9 cellular contexts compared by ENCODE assay signal in the genomic region with DNA sequence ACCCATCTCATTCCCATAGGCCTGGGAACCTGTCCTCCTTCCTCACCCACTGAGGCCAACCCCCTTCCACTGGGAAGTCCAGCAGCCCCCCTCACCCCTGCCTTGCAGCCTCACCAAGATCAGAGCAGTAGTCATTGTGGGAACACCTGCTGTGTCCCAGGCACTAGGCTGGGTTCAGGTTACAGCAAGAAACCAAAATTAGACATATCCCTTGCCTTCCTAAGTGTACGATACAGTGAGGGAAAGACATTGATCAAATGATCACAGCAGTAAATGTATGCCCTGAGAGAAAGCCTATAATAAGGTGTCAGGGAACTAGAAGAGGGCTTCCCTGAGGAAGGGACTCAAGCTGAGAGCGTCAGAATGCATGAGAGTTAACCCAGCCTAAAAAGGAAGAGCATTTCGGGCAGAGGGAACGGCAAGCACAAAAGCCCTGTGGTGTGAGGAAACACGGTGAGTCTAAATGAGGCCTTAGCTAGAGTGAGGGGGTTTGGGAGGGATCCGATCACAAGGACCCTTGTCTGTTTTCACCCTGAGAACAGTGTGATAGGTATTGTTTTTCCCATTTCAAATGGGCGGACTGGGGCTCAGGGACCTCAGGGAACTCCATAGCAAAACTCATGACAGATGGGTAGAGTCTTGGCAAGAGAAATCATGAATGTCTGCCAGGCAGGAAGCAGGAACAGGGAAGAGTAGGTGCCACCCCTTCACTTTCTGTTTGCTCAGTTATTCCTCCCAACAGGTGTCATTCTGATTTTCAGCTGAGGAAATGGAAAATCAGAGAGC. TPM values are rescaled to one million over a fixed set of nuclear protein-coding genes. Genes with fewer than 3 reads are reported as not detected.
A peak's percentile ranks its signal among the peaks of the same experiment; 100 is the strongest.
DNase-seq lines count a peak whose midpoint lies in the region; ATAC-seq and TF ChIP-seq lines count a peak whose summit lies in the region.
"Had no signal": no experiment of that assay in that cellular context is flagged by ENCODE, and none has a peak within 500 bp of the region (broad histone marks: within the 10 kb centered on the region; RNA-seq: fewer than 3 reads in every experiment).

No MANE protein-coding gene starts in this region.

- intact Hi-C loops in Right ventricle myocardium superior (cut with DNase I) = no loop called here
- intact Hi-C loops in Right ventricle myocardium inferior (cut with DNase I) = no loop called here
- intact Hi-C loops in activated T-helper 1 cell treated with anti-CD3 and anti-CD28 coated beads, Interleukin-12 subunit alpha, Interleukin-12 subunit beta, Interleukin-2, Interleukin-4 antibody, amounts not matched to agents 30 ng/mL and 10 ng/mL and 1 ng/mL, durations not matched to agents 14 hours and 24 hours and 36 hours (cut with micrococcal nuclease) = loop anchor here (1.0 kb wide), 3 partner anchors 10 to 33 kb away; no protein-coding TSS in a partner anchor
- intact Hi-C loops in vagina (cut with DNase I) = no loop called here

- TF ChIP-seq CTCF in vagina (IDR thresholded peaks at IDR 0.05) (no peak), progenitor cell of endocrine pancreas (IDR thresholded peaks at IDR 0.05; ENCODE audit: unreplicated experiment) (no peak)

- peak overlapping the region; percentile 94 for H3K27ac Mint-ChIP-seq in activated T-helper 1 cell treated with anti-CD3 and anti-CD28 coated beads, Interleukin-12 subunit alpha, Interleukin-12 subunit beta, Interleukin-2, Interleukin-4 antibody, amounts not matched to agents 30 ng/mL and 10 ng/mL and 1 ng/mL, durations not matched to agents 14 hours and 24 hours and 36 hours
- H3K27ac Mint-ChIP-seq in progenitor cell of endocrine pancreas = no peak overlapping the region

- H3K4me3 ChIP-seq in vagina = no peak overlapping the region

- DNase-seq in Right ventricle myocardium superior (no peak), Right ventricle myocardium inferior (ENCODE audit: missing footprints) (no peak), mucosa of gallbladder (ENCODE audit: low spot score) (peak; percentile 59), vagina (ENCODE audit: extremely low spot score in 2 of 2) (no peak), progenitor cell of endocrine pancreas (ENCODE audit: low spot score, unreplicated experiment) (no peak)
- no peak for DNase-seq in activated T-helper 1 cell treated with anti-CD3 and anti-CD28 coated beads, Interleukin-12 subunit alpha, Interleukin-12 subunit beta, Interleukin-2, Interleukin-4 antibody, amounts not matched to agents 30 ng/mL and 10 ng/mL and 1 ng/mL, durations not matched to agents 14 hours and 24 hours and 36 hours (ENCODE audit: low spot score)
- DNase-seq: left ventricle myocardium superior had no signal

- H3K9me3 ChIP-seq in vagina = no peaks in the 10 kb centered on the region

- peaks cover 2% of the 10 kb centered on the region for H3K36me3 Mint-ChIP-seq in activated T-helper 1 cell treated with anti-CD3 and anti-CD28 coated beads, Interleukin-12 subunit alpha, Interleukin-12 subunit beta, Interleukin-2, Interleukin-4 antibody, amounts not matched to agents 30 ng/mL and 10 ng/mL and 1 ng/mL, durations not matched to agents 14 hours and 24 hours and 36 hours (ENCODE audit: low read depth)
- H3K36me3 Mint-ChIP-seq in progenitor cell of endocrine pancreas (ENCODE audit: insufficient read depth) = no peaks in the 10 kb centered on the region

- no peaks in the 10 kb centered on the region for H3K27me3 ChIP-seq in vagina

- TF ChIP-seq POLR2A in vagina (IDR thresholded peaks at IDR 0.05) = no peak

- H3K4me1 Mint-ChIP-seq in activated T-helper 1 cell treated with anti-CD3 and anti-CD28 coated beads, Interleukin-12 subunit alpha, Interleukin-12 subunit beta, Interleukin-2, Interleukin-4 antibody, amounts not matched to agents 30 ng/mL and 10 ng/mL and 1 ng/mL, durations not matched to agents 14 hours and 24 hours and 36 hours (ENCODE audit: low read depth) = peaks cover 85% of the 10 kb centered on the region
- peaks cover 1% of the 10 kb centered on the region for H3K4me1 Mint-ChIP-seq in progenitor cell of endocrine pancreas (ENCODE audit: low read depth)

- no peaks in the 10 kb centered on the region for H3K36me3 ChIP-seq in vagina

- no peaks in the 10 kb centered on the region for H3K27me3 Mint-ChIP-seq in activated T-helper 1 cell treated with anti-CD3 and anti-CD28 coated beads, Interleukin-12 subunit alpha, Interleukin-12 subunit beta, Interleukin-2, Interleukin-4 antibody, amounts not matched to agents 30 ng/mL and 10 ng/mL and 1 ng/mL, durations not matched to agents 14 hours and 24 hours and 36 hours (ENCODE audit: insufficient read depth)
- peaks cover 4% of the 10 kb centered on the region for H3K27me3 Mint-ChIP-seq in progenitor cell of endocrine pancreas

- H3K4me3 Mint-ChIP-seq in activated T-helper 1 cell treated with anti-CD3 and anti-CD28 coated beads, Interleukin-12 subunit alpha, Interleukin-12 subunit beta, Interleukin-2, Interleukin-4 antibody, amounts not matched to agents 30 ng/mL and 10 ng/mL and 1 ng/mL, durations not matched to agents 14 hours and 24 hours and 36 hours = peak overlapping the region; percentile 16
- no peak overlapping the region for H3K4me3 Mint-ChIP-seq in progenitor cell of endocrine pancreas (ENCODE audit: low read depth)

- H3K4me1 ChIP-seq in vagina = peaks cover 52% of the 10 kb centered on the region

- ATAC-seq in Right ventricle myocardium superior (ENCODE audit: poor library complexity) = peak; percentile 32
- ATAC-seq in Right ventricle myocardium inferior = no peak
- no peak for ATAC-seq in SK-N-SH treated with all-trans-retinoic acid at 6 μM for 48 hours
- no peak for ATAC-seq in HG02588 (IDR thresholded peaks at IDR 0.05; ENCODE audit: unreplicated experiment)

- H3K9me3 Mint-ChIP-seq in activated T-helper 1 cell treated with anti-CD3 and anti-CD28 coated beads, Interleukin-12 subunit alpha, Interleukin-12 subunit beta, Interleukin-2, Interleukin-4 antibody, amounts not matched to agents 30 ng/mL and 10 ng/mL and 1 ng/mL, durations not matched to agents 14 hours and 24 hours and 36 hours = no peaks in the 10 kb centered on the region
- no peaks in the 10 kb centered on the region for H3K9me3 Mint-ChIP-seq in progenitor cell of endocrine pancreas (ENCODE audit: low read depth)

- peak overlapping the region; percentile 52 for H3K27ac ChIP-seq in vagina

TF ChIP-seq in SK-N-SH treated with all-trans-retinoic acid at 6 μM for 48 hours, 23 proteins besides CTCF, POLR2A, EP300 and RAD21 (continues in another document):
- no peak for TF ChIP-seq CSDC2 (CRISPR knock-in tag; IDR thresholded peaks at IDR 0.05)
- TF ChIP-seq ZNF70 (CRISPR knock-in tag; IDR thresholded peaks at IDR 0.05) = no peak
- no peak for TF ChIP-seq ZC3H10 (CRISPR knock-in tag; IDR thresholded peaks at IDR 0.05)
- TF ChIP-seq, protein P1, sequence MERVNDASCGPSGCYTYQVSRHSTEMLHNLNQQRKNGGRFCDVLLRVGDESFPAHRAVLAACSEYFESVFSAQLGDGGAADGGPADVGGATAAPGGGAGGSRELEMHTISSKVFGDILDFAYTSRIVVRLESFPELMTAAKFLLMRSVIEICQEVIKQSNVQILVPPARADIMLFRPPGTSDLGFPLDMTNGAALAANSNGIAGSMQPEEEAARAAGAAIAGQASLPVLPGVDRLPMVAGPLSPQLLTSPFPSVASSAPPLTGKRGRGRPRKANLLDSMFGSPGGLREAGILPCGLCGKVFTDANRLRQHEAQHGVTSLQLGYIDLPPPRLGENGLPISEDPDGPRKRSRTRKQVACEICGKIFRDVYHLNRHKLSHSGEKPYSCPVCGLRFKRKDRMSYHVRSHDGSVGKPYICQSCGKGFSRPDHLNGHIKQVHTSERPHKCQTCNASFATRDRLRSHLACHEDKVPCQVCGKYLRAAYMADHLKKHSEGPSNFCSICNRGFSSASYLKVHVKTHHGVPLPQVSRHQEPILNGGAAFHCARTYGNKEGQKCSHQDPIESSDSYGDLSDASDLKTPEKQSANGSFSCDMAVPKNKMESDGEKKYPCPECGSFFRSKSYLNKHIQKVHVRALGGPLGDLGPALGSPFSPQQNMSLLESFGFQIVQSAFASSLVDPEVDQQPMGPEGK (CRISPR knock-in tag; IDR thresholded peaks at IDR 0.05; ENCODE audit: borderline replicate concordance) = no peak
- no peak for TF ChIP-seq ZFP30 (CRISPR knock-in tag; IDR thresholded peaks at IDR 0.05)
- TF ChIP-seq ZNF8 (CRISPR knock-in tag; IDR thresholded peaks at IDR 0.05) = no peak
- TF ChIP-seq OSR1 (CRISPR knock-in tag; IDR thresholded peaks at IDR 0.05) = no peak
- TF ChIP-seq TCF4 (CRISPR knock-in tag; IDR thresholded peaks at IDR 0.05; ENCODE audit: borderline replicate concordance) = no peak
- TF ChIP-seq BACH2 (CRISPR knock-in tag; IDR thresholded peaks at IDR 0.05; ENCODE audit: borderline replicate concordance) = no peak
- TF ChIP-seq GLIS3 (CRISPR knock-in tag; IDR thresholded peaks at IDR 0.05) = no peak
- no peak for TF ChIP-seq SNAI2 (CRISPR knock-in tag; IDR thresholded peaks at IDR 0.05)
- TF ChIP-seq, protein P2, sequence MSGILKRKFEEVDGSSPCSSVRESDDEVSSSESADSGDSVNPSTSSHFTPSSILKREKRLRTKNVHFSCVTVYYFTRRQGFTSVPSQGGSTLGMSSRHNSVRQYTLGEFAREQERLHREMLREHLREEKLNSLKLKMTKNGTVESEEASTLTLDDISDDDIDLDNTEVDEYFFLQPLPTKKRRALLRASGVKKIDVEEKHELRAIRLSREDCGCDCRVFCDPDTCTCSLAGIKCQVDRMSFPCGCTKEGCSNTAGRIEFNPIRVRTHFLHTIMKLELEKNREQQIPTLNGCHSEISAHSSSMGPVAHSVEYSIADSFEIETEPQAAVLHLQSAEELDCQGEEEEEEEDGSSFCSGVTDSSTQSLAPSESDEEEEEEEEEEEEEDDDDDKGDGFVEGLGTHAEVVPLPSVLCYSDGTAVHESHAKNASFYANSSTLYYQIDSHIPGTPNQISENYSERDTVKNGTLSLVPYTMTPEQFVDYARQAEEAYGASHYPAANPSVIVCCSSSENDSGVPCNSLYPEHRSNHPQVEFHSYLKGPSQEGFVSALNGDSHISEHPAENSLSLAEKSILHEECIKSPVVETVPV (CRISPR knock-in tag; IDR thresholded peaks at IDR 0.05) = no peak
- TF ChIP-seq ISL1 (CRISPR knock-in tag; IDR thresholded peaks at IDR 0.05) = no peak

RNA-seq across cellular contexts. Expression of a gene that starts 17.2 kb away (rescaled TPM):
- total RNA-seq in Right ventricle myocardium superior = 0.05 TPM
- 0.05 TPM for total RNA-seq in Right ventricle myocardium inferior
- total RNA-seq in activated T-helper 1 cell treated with anti-CD3 and anti-CD28 coated beads, Interleukin-12 subunit alpha, Interleukin-12 subunit beta, Interleukin-2, Interleukin-4 antibody, amounts not matched to agents 30 ng/mL and 10 ng/mL and 1 ng/mL, durations not matched to agents 14 hours and 24 hours and 36 hours = 0.18 and 0.32 TPM in 2 replicates
- 0.06 TPM for total RNA-seq in mucosa of gallbladder
- total RNA-seq in vagina = 0.49 TPM
- total RNA-seq in progenitor cell of endocrine pancreas = 0.07 TPM in 1 of 2 replicates, not detected in the other

RNA-seq across cellular contexts. Expression of a gene that starts 36.6 kb away (rescaled TPM):
- 116 TPM for total RNA-seq in Right ventricle myocardium superior
- 140 TPM for total RNA-seq in Right ventricle myocardium inferior
- total RNA-seq in activated T-helper 1 cell treated with anti-CD3 and anti-CD28 coated beads, Interleukin-12 subunit alpha, Interleukin-12 subunit beta, Interleukin-2, Interleukin-4 antibody, amounts not matched to agents 30 ng/mL and 10 ng/mL and 1 ng/mL, durations not matched to agents 14 hours and 24 hours and 36 hours = 114 and 115 TPM in 2 replicates
- total RNA-seq in mucosa of gallbladder = 83.9 TPM
- total RNA-seq in vagina = 96.5 TPM
- 2.6 and 3.6 TPM in 2 replicates for total RNA-seq in progenitor cell of endocrine pancreas

Comparison
In these comparisons a context has a peak if more than half of its experiments do, and no peak if none do; other contexts are left out.
1. RNA of a gene that starts 36.6 kb away (total RNA-seq): 140 TPM in Right ventricle myocardium inferior (single experiment), 116 TPM in Right ventricle myocardium superior (single experiment), 114 to 115 TPM in activated T-helper 1 cell treated with anti-CD3 and anti-CD28 coated beads, Interleukin-12 subunit alpha, Interleukin-12 subunit beta, Interleukin-2, Interleukin-4 antibody, amounts not matched to agents 30 ng/mL and 10 ng/mL and 1 ng/mL, durations not matched to agents 14 hours and 24 hours and 36 hours, 96.5 TPM in vagina (single experiment) and 83.9 TPM in mucosa of gallbladder (single experiment); 2.6 to 3.6 TPM in progenitor cell of endocrine pancreas; every median in the first group is over 10 times any median in the second.